Comparison of ENCODE assay signal across 12 cellular contexts in the genomic region with DNA sequence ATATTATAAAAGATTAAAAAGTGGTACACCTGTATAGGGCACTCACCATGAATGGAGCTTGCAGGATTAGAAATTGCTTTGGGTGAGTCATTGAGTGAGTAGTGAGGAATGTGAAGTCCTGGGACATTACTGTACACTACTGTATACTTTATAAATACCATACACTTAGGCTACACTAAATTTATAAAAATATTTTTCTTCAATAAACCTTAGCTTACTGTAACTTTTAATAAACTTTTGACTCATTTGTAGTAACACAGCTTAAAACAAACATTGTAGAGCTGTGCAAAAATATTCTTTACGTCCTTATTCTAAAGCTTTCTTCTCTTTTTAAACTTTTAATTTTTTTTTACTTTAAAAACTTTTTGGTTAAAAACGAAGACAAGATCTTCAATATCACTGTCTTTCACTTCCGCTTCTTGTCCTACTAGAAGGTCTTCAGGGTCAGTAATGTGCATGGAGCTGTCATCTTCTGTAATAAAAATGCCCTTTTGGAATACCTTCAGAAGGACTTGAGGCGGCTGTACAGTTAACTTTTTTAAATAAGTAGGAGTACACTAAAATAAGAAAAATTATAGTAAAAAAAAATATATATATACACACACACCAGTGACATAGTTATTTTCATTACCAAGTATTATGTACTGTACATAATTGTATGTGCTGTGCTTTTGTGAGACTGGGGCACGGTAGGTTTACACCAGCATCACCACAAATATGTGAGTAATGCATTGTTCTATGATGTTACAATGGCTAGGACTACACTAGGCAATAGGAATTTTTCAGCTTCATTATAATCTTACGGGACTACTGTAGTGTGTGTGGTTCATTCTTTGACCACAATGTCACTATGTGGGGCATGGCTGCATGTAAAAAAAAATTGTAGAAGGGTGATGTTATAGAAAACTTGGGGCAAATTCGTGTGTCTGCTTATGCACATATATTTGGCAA. TPM values are rescaled to one million over a fixed set of nuclear protein-coding genes. Genes with fewer than 3 reads are reported as not detected.
DNase-seq lines count a peak whose midpoint lies in the region; ATAC-seq, FAIRE-seq and TF ChIP-seq lines count a peak whose summit lies in the region.
"Had no signal": no experiment of that assay in that cellular context is flagged by ENCODE, and none has a peak within 500 bp of the region (broad histone marks: within the 10 kb centered on the region; RNA-seq: fewer than 3 reads in every experiment).

No MANE protein-coding gene starts in this region.

- WGBS in hepatocyte (ENCODE audit: low lambda C conversion rate, missing lambda C conversion rate), result 61% methylated on average over 7 of the region's 7 CpGs

- H3K4me2 ChIP-seq in astrocyte (ENCODE audit: low read length) (peak overlapping the region; percentile 52), hepatocyte (no peak overlapping the region)

- H3K4me3 ChIP-seq in astrocyte (ENCODE audit: insufficient read depth, low read depth, low read length), result no peak overlapping the region
- no peak overlapping the region for H3K4me3 ChIP-seq in hepatocyte
- H3K4me3 ChIP-seq: tibial nerve had no signal

- H3K27me3 ChIP-seq in astrocyte (ENCODE audit: insufficient read depth, low read length) (no peaks in the 10 kb centered on the region), hepatocyte (no peaks in the 10 kb centered on the region)
- H3K27me3 ChIP-seq: tibial nerve had no signal

- H3K27ac ChIP-seq in astrocyte (ENCODE audit: low read depth, low read length), result peak overlapping the region; percentile 84
- no peak overlapping the region for H3K27ac ChIP-seq in hepatocyte
- H3K27ac ChIP-seq: tibial nerve had no signal

- TF ChIP-seq CTCF in astrocyte (IDR thresholded peaks at IDR 0.05; ENCODE audit: insufficient read depth, low read depth, low read length) (no peak), hepatocyte (IDR thresholded peaks at IDR 0.05; ENCODE audit: poor library complexity) (no peak)

- H3K9me2 ChIP-seq in hepatocyte (replicated peaks; ENCODE audit: insufficient read depth), result no peaks in the 10 kb centered on the region

- H3K9ac ChIP-seq in astrocyte (ENCODE audit: low read length), result peak overlapping the region; percentile 48

- H3K9me3 ChIP-seq in astrocyte (ENCODE audit: insufficient read depth, low read depth, low read length), result no peaks in the 10 kb centered on the region
- H3K9me3 ChIP-seq in hepatocyte (ENCODE audit: low read depth), result no peaks in the 10 kb centered on the region
- H3K9me3 ChIP-seq: tibial nerve had no signal

- H3K36me3 Mint-ChIP-seq in astrocyte (ENCODE audit: low read depth, unreplicated experiment), result no peaks in the 10 kb centered on the region

- H3K36me3 ChIP-seq in astrocyte (ENCODE audit: insufficient read depth, low read length) (no peaks in the 10 kb centered on the region), hepatocyte (replicated peaks; ENCODE audit: insufficient read depth, low read depth) (no peaks in the 10 kb centered on the region)
- H3K36me3 ChIP-seq: tibial nerve had no signal

- no peak for ATAC-seq in HG02678 (IDR thresholded peaks at IDR 0.05; ENCODE audit: unreplicated experiment)
- ATAC-seq: left ventricle myocardium superior had no signal

- peaks cover 20% of the 10 kb centered on the region for H3K4me1 Mint-ChIP-seq in astrocyte (ENCODE audit: low read depth, unreplicated experiment)

- H4K20me1 ChIP-seq in astrocyte (ENCODE audit: insufficient read depth, low read length) (no peaks in the 10 kb centered on the region), hepatocyte (ENCODE audit: insufficient read depth, poor library complexity, severe bottlenecking) (no peaks in the 10 kb centered on the region)

- peak overlapping the region; percentile 1 for H3K27ac Mint-ChIP-seq in astrocyte (ENCODE audit: unreplicated experiment)

- no peak overlapping the region for H3K4me3 Mint-ChIP-seq in astrocyte (ENCODE audit: unreplicated experiment)

- FAIRE-seq in HTR-8/SVneo (lab: Jason Lieb, UNC) (peak; percentile 26), astrocyte (lab: Jason Lieb, UNC) (peak; percentile 59)
- FAIRE-seq: endometrium had no signal

- no peak overlapping the region for H2AFZ ChIP-seq in astrocyte (ENCODE audit: low read depth, low read length)
- no peak overlapping the region for H2AFZ ChIP-seq in hepatocyte

- DNase-seq in AG08396 (ENCODE audit: low spot score) (peak; percentile 37), HTR-8/SVneo (ENCODE audit: insufficient read length, low spot score) (peak; percentile 35), astrocyte (ENCODE audit: low read depth) (peak; percentile 97), kidney glomerular epithelial cell (lab: John Stamatoyannopoulos, UW) (peak; percentile 82), hepatocyte (ENCODE audit: low spot score) (no peak)
- no peak for DNase-seq in activated T-cell treated with anti-CD3 and anti-CD28 coated beads, Interleukin-2, amount 50 U/mL, for 48 hours
- no peak for DNase-seq in activated CD4-positive, CD25-positive, alpha-beta regulatory T cell treated with anti-CD3 and anti-CD28 coated beads, Interleukin-2, amount 50 U/mL, for 72 hours
- DNase-seq: Karpas-422, left ventricle myocardium superior had no signal

- peaks cover 18% of the 10 kb centered on the region for H3K4me1 ChIP-seq in astrocyte (ENCODE audit: insufficient read depth, low read length)
- no peaks in the 10 kb centered on the region for H3K4me1 ChIP-seq in hepatocyte (ENCODE audit: insufficient read depth)
- H3K4me1 ChIP-seq: tibial nerve had no signal

- H3K79me2 ChIP-seq in astrocyte (ENCODE audit: insufficient read depth, low read length), result no peaks in the 10 kb centered on the region
- no peaks in the 10 kb centered on the region for H3K79me2 ChIP-seq in hepatocyte

- no peaks in the 10 kb centered on the region for H3K9me3 Mint-ChIP-seq in astrocyte (ENCODE audit: unreplicated experiment)

- no peaks in the 10 kb centered on the region for H3K27me3 Mint-ChIP-seq in astrocyte (ENCODE audit: low read depth, unreplicated experiment)

RNA-seq across cellular contexts. Expression of gene STK31, which starts 3.5 kb away (rescaled TPM):
- total RNA-seq in astrocyte, result 0.20 and 0.31 TPM in 2 replicates
- total RNA-seq in hepatocyte, result 0.10 and 2.6 TPM in 2 replicates
- polyA plus RNA-seq in hepatocyte, result 0.06 and 0.33 TPM in 2 replicates
- total RNA-seq: left ventricle myocardium superior had no signal

RNA-seq across cellular contexts. Expression of gene FAM221A, which starts 33.6 kb away (rescaled TPM):
- total RNA-seq in astrocyte (2.5 and 3.0 TPM in 2 replicates), hepatocyte (14.4 and 17.5 TPM in 2 replicates)
- 9.2 and 10.2 TPM in 2 replicates for polyA plus RNA-seq in hepatocyte

Comparison
In these comparisons a context has a peak if more than half of its experiments do, and no peak if none do; other contexts are left out.
1. DNase-seq: peak in AG08396 (single experiment), HTR-8/SVneo (single experiment), astrocyte (single experiment) and kidney glomerular epithelial cell (single experiment); none in hepatocyte (single experiment), activated T-cell treated with anti-CD3 and anti-CD28 coated beads, Interleukin-2, amount 50 U/mL, for 48 hours (0 of 2) and activated CD4-positive, CD25-positive, alpha-beta regulatory T cell treated with anti-CD3 and anti-CD28 coated beads, Interleukin-2, amount 50 U/mL, for 72 hours (single experiment).